21 cellular contexts compared by ENCODE assay signal in the genomic region with DNA sequence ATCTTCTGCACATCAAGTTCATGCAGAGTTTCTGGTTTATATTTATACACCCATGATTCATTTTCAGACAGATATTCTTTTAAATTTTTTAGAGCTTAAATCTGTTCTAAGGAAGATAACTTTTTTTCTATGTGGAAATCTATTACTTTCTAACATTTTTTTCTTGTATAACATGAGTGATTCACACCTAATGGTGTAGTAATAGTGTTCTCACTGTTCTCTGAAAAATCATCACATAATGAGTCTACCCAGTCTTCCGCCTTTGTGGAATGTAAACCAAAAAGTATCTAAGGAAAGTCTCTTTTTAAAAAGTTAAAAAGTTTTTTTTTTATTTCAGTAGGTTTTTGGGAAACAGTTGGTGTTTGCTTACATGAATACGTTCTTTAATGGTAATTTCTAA.
"Had no signal": no experiment of that assay in that cellular context is flagged by ENCODE, and none has a peak within 500 bp of the region (broad histone marks: within the 10 kb centered on the region; RNA-seq: fewer than 3 reads in every experiment).

No MANE protein-coding gene starts in this region.

- H3K27me3 Mint-ChIP-seq: activated CD4-positive, alpha-beta memory T cell treated with anti-CD3 and anti-CD28 coated beads, Interleukin-2, amount 10 ng/mL, durations not matched to agents 7 days and 5 days; activated naive CD8-positive, alpha-beta T cell treated with anti-CD3 and anti-CD28 coated beads, Interleukin-2, amount 50 U/mL, for 24 hours; naive B cell; stimulated activated memory B cell treated with anti-CD40 and anti-IgM and Interleukin-4, amounts not matched to agents 10 μg/mL and 1 μg/mL and 100 μg/mL, for 72 hours had no signal

- H3K9me3 ChIP-seq: lower lobe of right lung, right lobe of liver, stomach, suprapubic skin had no signal

- H3K27ac ChIP-seq: brain microvascular endothelial cell, heart right ventricle, lower lobe of right lung, right lobe of liver, stomach, suprapubic skin, tibial nerve had no signal

- H3K4me3 Mint-ChIP-seq: activated CD4-positive, alpha-beta memory T cell treated with anti-CD3 and anti-CD28 coated beads, Interleukin-2, amount 10 ng/mL, durations not matched to agents 7 days and 5 days; activated naive CD8-positive, alpha-beta T cell treated with anti-CD3 and anti-CD28 coated beads, Interleukin-2, amount 50 U/mL, for 24 hours; naive B cell; stimulated activated memory B cell treated with anti-CD40 and anti-IgM and Interleukin-4, amounts not matched to agents 10 μg/mL and 1 μg/mL and 100 μg/mL, for 72 hours had no signal

- ATAC-seq: activated naive CD8-positive, alpha-beta T cell treated with anti-CD3 and anti-CD28 coated beads, Interleukin-2, amount 50 U/mL, for 24 hours; esophagus mucosa; heart right ventricle; lower lobe of right lung; right lobe of liver; stimulated activated memory B cell treated with anti-CD40 and anti-IgM and Interleukin-4, amounts not matched to agents 10 μg/mL and 1 μg/mL and 100 μg/mL, for 72 hours had no signal

- H3K4me1 ChIP-seq: heart right ventricle, lower lobe of right lung, right lobe of liver, stomach, suprapubic skin, tibial nerve had no signal

- H3K27me3 ChIP-seq: brain microvascular endothelial cell, heart right ventricle, right lobe of liver, stomach, suprapubic skin, tibial nerve had no signal

- H3K27ac Mint-ChIP-seq: activated CD4-positive, alpha-beta memory T cell treated with anti-CD3 and anti-CD28 coated beads, Interleukin-2, amount 10 ng/mL, durations not matched to agents 7 days and 5 days; activated naive CD8-positive, alpha-beta T cell treated with anti-CD3 and anti-CD28 coated beads, Interleukin-2, amount 50 U/mL, for 24 hours; stimulated activated memory B cell treated with anti-CD40 and anti-IgM and Interleukin-4, amounts not matched to agents 10 μg/mL and 1 μg/mL and 100 μg/mL, for 72 hours had no signal

- DNase-seq: activated CD4-positive, alpha-beta memory T cell treated with anti-CD3 and anti-CD28 coated beads, Interleukin-2, amount 10 ng/mL, durations not matched to agents 7 days and 5 days; activated CD4-positive, alpha-beta T cell treated with anti-CD3 and anti-CD28 coated beads for 48 hours; activated gamma-delta T cell; activated naive CD4-positive, alpha-beta T cell treated with anti-CD3 and anti-CD28 coated beads, Interleukin-2, amount 50 U/mL, for 16 hours; activated naive CD8-positive, alpha-beta T cell treated with anti-CD3 and anti-CD28 coated beads, Interleukin-2, amount 50 U/mL, for 24 hours; activated T-cell treated with anti-CD3 and anti-CD28 coated beads for 4 hours; aorta; brain microvascular endothelial cell; effector memory CD4-positive, alpha-beta T cell; heart right ventricle; lower lobe of right lung; naive B cell; posterior cingulate gyrus; right lobe of liver; small intestine; stimulated activated CD4-positive, alpha-beta T cell treated with anti-CD3 and anti-CD28 coated beads, Interleukin-2, amount 100 ng/mL, for 24 hours; stomach had no signal

- H3K4me3 ChIP-seq: heart right ventricle, lower lobe of right lung, right lobe of liver, stomach, suprapubic skin, tibial nerve had no signal

- H3K36me3 ChIP-seq: brain microvascular endothelial cell, heart right ventricle, lower lobe of right lung, right lobe of liver, suprapubic skin had no signal

- H3K9me3 Mint-ChIP-seq: stimulated activated memory B cell treated with anti-CD40 and anti-IgM and Interleukin-4, amounts not matched to agents 10 μg/mL and 1 μg/mL and 100 μg/mL, for 72 hours had no signal
